In genomic region chr13:33775339-33776108, GRCh38 we compare ENCODE assay signal across 23 cellular contexts. TPM values are rescaled to one million over a fixed set of nuclear protein-coding genes. Genes with fewer than 3 reads are reported as not detected.
DNase-seq lines count a peak whose midpoint lies in the region; FAIRE-seq and TF ChIP-seq lines count a peak whose summit lies in the region.
"Had no signal": no experiment of that assay in that cellular context is flagged by ENCODE, and none has a peak within 500 bp of the region (broad histone marks: within the 10 kb centered on the region; RNA-seq: fewer than 3 reads in every experiment).

No MANE protein-coding gene starts in this region.

- intact Hi-C loops in spleen (cut with DNase I; ENCODE audit: low total_unique reads), result no loop called here

- H3K36me3 ChIP-seq in GM23248 (ENCODE audit: low read depth) (no peaks in the 10 kb centered on the region), MM.1S (replicated peaks; ENCODE audit: insufficient read depth, low read length) (no peaks in the 10 kb centered on the region), spleen (no peaks in the 10 kb centered on the region)
- H3K36me3 ChIP-seq: breast epithelium, Peyer's patch, prostate gland, vagina, WERI-Rb-1 had no signal

- no peak overlapping the region for H2AFZ ChIP-seq in GM23248
- no peak overlapping the region for H2AFZ ChIP-seq in MM.1S (ENCODE audit: low read length)

- H3K27me3 ChIP-seq in GM23248 (replicated peaks; ENCODE audit: insufficient read depth) (peaks cover 9% of the 10 kb centered on the region), MM.1S (replicated peaks; ENCODE audit: insufficient read depth, low read length) (no peaks in the 10 kb centered on the region), spleen (replicated peaks in 1 of 7) (no peaks in the 10 kb centered on the region)
- H3K27me3 ChIP-seq: breast epithelium, Peyer's patch, testis, vagina had no signal

- H3K27ac ChIP-seq in GM23248, result no peak overlapping the region
- H3K27ac ChIP-seq in MM.1S (ENCODE audit: low read length), result no peak overlapping the region
- H3K27ac ChIP-seq in spleen, result no peak overlapping the region
- H3K27ac ChIP-seq: breast epithelium, C4-2B, Peyer's patch, prostate gland, testis, vagina, WERI-Rb-1 had no signal

- peak; percentile 42 for DNase-seq in DMS79 treated with DMSO at 0.1 percent for 48 hours (lab: John Stamatoyannopoulos, UW)
- DNase-seq in NCI-H146 treated with DMSO at 0.1 percent for 48 hours (lab: John Stamatoyannopoulos, UW; ENCODE audit: unreplicated experiment), result peak; percentile 11
- DNase-seq in astrocyte of the hippocampus (ENCODE audit: low read depth, low spot score), result peak; percentile 16
- peak; percentile 18 for DNase-seq in myocyte (ENCODE audit: low read depth)
- DNase-seq in GM23248, result no peak
- no peak for DNase-seq in D721Med (ENCODE audit: insufficient read length, low spot score)
- no peak for DNase-seq in MM.1S
- no peak for DNase-seq in spleen
- DNase-seq: activated CD4-positive, alpha-beta T cell treated with anti-CD3 and anti-CD28 coated beads, Interleukin-2, amount 50 U/mL, for 1 hour; HCEC 1CT; left cardiac atrium; NCI-H1694; NCI-H82; Peyer's patch; stimulated activated CD4-positive, alpha-beta T cell treated with anti-CD3 and anti-CD28 coated beads, Interleukin-1b, Interleukin-23, amount 100 ng/mL, for 48 hours; stimulated activated naive B cell treated with anti-CD40 and anti-IgM and Interleukin-4, amounts not matched to agents 10 μg/mL and 1 μg/mL and 100 μg/mL, for 72 hours; testis; WERI-Rb-1 had no signal

- 20 to 22% methylated on average over 2 of the region's 2 CpGs for WGBS in GM23248 (ENCODE audit: low coverage in 1 of 2, low lambda C conversion rate in 2 of 2, missing lambda C conversion rate in 2 of 2), 2 experiments
- 53 to 58% (median 57%) methylated on average over 2 of the region's 2 CpGs for WGBS in spleen, 5 donors

- H3K9ac ChIP-seq in GM23248 (no peak overlapping the region), MM.1S (ENCODE audit: low read length) (no peak overlapping the region)

- no peak for TF ChIP-seq POLR2A in spleen (IDR thresholded peaks at IDR 0.05)

- no peaks in the 10 kb centered on the region for H3K79me2 ChIP-seq in GM23248 (ENCODE audit: insufficient read depth)
- H3K79me2 ChIP-seq in MM.1S (ENCODE audit: low read length), result no peaks in the 10 kb centered on the region

- H3K9me3 ChIP-seq in GM23248 (ENCODE audit: low read depth) (no peaks in the 10 kb centered on the region), MM.1S (replicated peaks; ENCODE audit: insufficient read depth, low read length) (no peaks in the 10 kb centered on the region), spleen (peaks cover 0 to 2% (median 0%) of the 10 kb centered on the region in 8 donors)
- H3K9me3 ChIP-seq: breast epithelium, Peyer's patch, prostate gland, testis, vagina had no signal

- no peaks in the 10 kb centered on the region for H3K4me1 ChIP-seq in GM23248 (ENCODE audit: insufficient read depth)
- no peaks in the 10 kb centered on the region for H3K4me1 ChIP-seq in MM.1S (ENCODE audit: low read length)
- H3K4me1 ChIP-seq in spleen, result no peaks in the 10 kb centered on the region
- H3K4me1 ChIP-seq: breast epithelium, Peyer's patch, prostate gland, vagina had no signal

- H3K4me3 ChIP-seq in GM23248 (no peak overlapping the region), MM.1S (ENCODE audit: low read length) (no peak overlapping the region), spleen (no peak overlapping the region)
- H3K4me3 ChIP-seq: breast epithelium, Peyer's patch, prostate gland, testis, vagina had no signal

- in situ Hi-C loops in GM23248 (cut with MboI), result no loop called here

- H3K9me2 ChIP-seq in GM23248 (ENCODE audit: insufficient read depth) (no peaks in the 10 kb centered on the region), MM.1S (replicated peaks; ENCODE audit: insufficient read depth, low read length) (no peaks in the 10 kb centered on the region)

- no peak overlapping the region for H3K4me2 ChIP-seq in GM23248 (ENCODE audit: unreplicated experiment)
- H3K4me2 ChIP-seq in MM.1S (ENCODE audit: low read depth, low read length), result no peak overlapping the region

- H4K20me1 ChIP-seq in GM23248 (ENCODE audit: insufficient read depth) (no peaks in the 10 kb centered on the region), MM.1S (ENCODE audit: insufficient read depth, low read length) (no peaks in the 10 kb centered on the region)

- no peak for FAIRE-seq in D721Med (lab: Jason Lieb, UNC)
- FAIRE-seq: colon had no signal

- H3F3A ChIP-seq in GM23248 (ENCODE audit: insufficient read depth) (no peaks in the 10 kb centered on the region), MM.1S (ENCODE audit: insufficient read depth, low read length) (no peaks in the 10 kb centered on the region)

- TF ChIP-seq CTCF in D721Med (IDR thresholded peaks at IDR 0.05; ENCODE audit: insufficient read depth, missing control alignments), result no peak
- no peak for TF ChIP-seq CTCF in MM.1S (IDR thresholded peaks at IDR 0.05; ENCODE audit: low read length)
- TF ChIP-seq CTCF in spleen (IDR thresholded peaks at IDR 0.05 in 8 of 11, conservative IDR thresholded peaks at IDR 0.05 in 3 of 11), result no peak

RNA-seq across cellular contexts. Expression of gene RFC3, which starts 42.4 kb away (rescaled TPM):
- 3.9 and 5.7 TPM in 2 replicates for total RNA-seq in myocyte
- 1.5 TPM for polyA plus RNA-seq in myocyte (2012)
- total RNA-seq in GM23248 (2014; rRNA removed; shearing (Covaris generic)), result 12.6 and 17.7 TPM in 2 replicates
- polyA plus RNA-seq in GM23248 (2016; fragmentation: Nextera tagmentation; extraction: Ambion mirVana), result 11.5 and 13.1 TPM in 2 replicates
- total RNA-seq in spleen, result 10 to 100 TPM in 5 of 7 donors, 1 to 10 TPM in 2; 7.3 to 25.7 (median 15.1) TPM
- polyA plus RNA-seq in spleen, result 1 to 10 TPM; 3.6 to 8.9 (median 6.0) TPM

Comparison
In these comparisons a context has a peak if more than half of its experiments do, and no peak if none do; other contexts are left out.
1. DNase-seq: peak in DMS79 treated with DMSO at 0.1 percent for 48 hours (single experiment), NCI-H146 treated with DMSO at 0.1 percent for 48 hours (single experiment), astrocyte of the hippocampus (single experiment) and myocyte (single experiment); none in GM23248 (single experiment), D721Med (single experiment), MM.1S (single experiment) and spleen (single experiment).